ENCODE assay signal across 1 cellular context in genomic region chr2:226403360-226403759, GRCh38.
TF ChIP-seq lines count a peak whose summit lies in the region.

No MANE protein-coding gene starts in this region.

TF ChIP-seq in HepG2, 621 proteins besides CTCF, POLR2A, EP300 and RAD21:
- TF ChIP-seq ZBTB33 (CRISPR knock-in tag; IDR thresholded peaks at IDR 0.05): peak; percentile 79
- TF ChIP-seq CREBL2 (CRISPR knock-in tag; IDR thresholded peaks at IDR 0.05; ENCODE audit: borderline replicate concordance): no peak
- no peak for TF ChIP-seq HMGXB4 (CRISPR knock-in tag; IDR thresholded peaks at IDR 0.05; ENCODE audit: borderline replicate concordance in 1 of 2, low read depth in 1 of 2)
- TF ChIP-seq ZEB1 (IDR thresholded peaks at IDR 0.05; ENCODE audit: insufficient replicate concordance, low read depth): no peak
- no peak for TF ChIP-seq ZNF557 (CRISPR knock-in tag; IDR thresholded peaks at IDR 0.05)
- no peak for TF ChIP-seq SRF (IDR thresholded peaks at IDR 0.05; ENCODE audit: low read depth, low read length)
- TF ChIP-seq RELA (CRISPR knock-in tag; IDR thresholded peaks at IDR 0.05): no peak
- TF ChIP-seq DPF2 (CRISPR knock-in tag; IDR thresholded peaks at IDR 0.05; ENCODE audit: borderline replicate concordance, low read depth): no peak
- TF ChIP-seq HOXA9 (CRISPR knock-in tag; IDR thresholded peaks at IDR 0.05; ENCODE audit: borderline replicate concordance): no peak
- TF ChIP-seq SOX13 (IDR thresholded peaks at IDR 0.05): no peak
- peak in 1 of 2 experiments; percentile 43; a peak in 1 of 4 replicates for TF ChIP-seq SOX13 (CRISPR knock-in tag; conservative IDR thresholded peaks at IDR 0.05 in 1 of 2, IDR thresholded peaks at IDR 0.05 in 1 of 2)
- TF ChIP-seq FOXA3 (CRISPR knock-in tag; IDR thresholded peaks at IDR 0.05): 0 out of 2 replicates have a peak, but pooled peaks have one; percentile 4
- peak; percentile 48 for TF ChIP-seq NCOA2 (CRISPR knock-in tag; IDR thresholded peaks at IDR 0.05)
- no peak for TF ChIP-seq ZNF124 (CRISPR knock-in tag; IDR thresholded peaks at IDR 0.05)
- 0 out of 4 replicates have a peak, but pooled peaks of 1 of the 2 experiments have one; percentile 22 for TF ChIP-seq NR2F1 (CRISPR knock-in tag; IDR thresholded peaks at IDR 0.05)
- peak; percentile 45; the same call in 1 of the 2 replicates for TF ChIP-seq RARA (CRISPR knock-in tag; IDR thresholded peaks at IDR 0.05)
- TF ChIP-seq TSC22D2 (CRISPR knock-in tag; IDR thresholded peaks at IDR 0.05; ENCODE audit: borderline replicate concordance): no peak
- TF ChIP-seq SRSF1 (optimal IDR thresholded peaks at IDR 0.05; ENCODE audit: low read depth, low read length): no peak
- no peak for TF ChIP-seq ZNF562 (CRISPR knock-in tag; IDR thresholded peaks at IDR 0.05; ENCODE audit: borderline replicate concordance)
- TF ChIP-seq ZNF503 (CRISPR knock-in tag; IDR thresholded peaks at IDR 0.05): no peak
- no peak for TF ChIP-seq GABPA (IDR thresholded peaks at IDR 0.05; ENCODE audit: low read depth, low read length)
- no peak for TF ChIP-seq GABPA (CRISPR knock-in tag; IDR thresholded peaks at IDR 0.05; ENCODE audit: low read depth)
- no peak for TF ChIP-seq ZNF572 (CRISPR knock-in tag; IDR thresholded peaks at IDR 0.05)
- TF ChIP-seq ZKSCAN1 (IDR thresholded peaks at IDR 0.05; ENCODE audit: low read length): no peak
- 0 out of 2 replicates have a peak, but pooled peaks have one; percentile 19 for TF ChIP-seq RERE (CRISPR knock-in tag; IDR thresholded peaks at IDR 0.05; ENCODE audit: low read depth)
- no peak for TF ChIP-seq HHEX (CRISPR knock-in tag; IDR thresholded peaks at IDR 0.05)
- 0 out of 2 replicates have a peak, but pooled peaks have one; percentile 15 for TF ChIP-seq SMC3 (IDR thresholded peaks at IDR 0.05; ENCODE audit: low read length)
- peak; percentile 26; the same call in 1 of the 2 replicates for TF ChIP-seq ZNF644 (CRISPR knock-in tag; IDR thresholded peaks at IDR 0.05; ENCODE audit: low read depth)
- TF ChIP-seq CENPT (CRISPR knock-in tag; IDR thresholded peaks at IDR 0.05; ENCODE audit: low read depth): no peak
- TF ChIP-seq ZNF207 (IDR thresholded peaks at IDR 0.05; ENCODE audit: borderline replicate concordance): no peak
- peak; percentile 10; the same call in 1 of the 2 replicates for TF ChIP-seq SOX5 (CRISPR knock-in tag; IDR thresholded peaks at IDR 0.05; ENCODE audit: borderline replicate concordance)
- TF ChIP-seq HNRNPK (IDR thresholded peaks at IDR 0.05; ENCODE audit: low read depth, low read length, poor library complexity, severe bottlenecking): no peak
- TF ChIP-seq ZNF558 (CRISPR knock-in tag; IDR thresholded peaks at IDR 0.05; ENCODE audit: borderline replicate concordance): no peak
- no peak for TF ChIP-seq SALL1 (CRISPR knock-in tag; IDR thresholded peaks at IDR 0.05)
- TF ChIP-seq ZNF556 (CRISPR knock-in tag; IDR thresholded peaks at IDR 0.05; ENCODE audit: borderline replicate concordance): no peak
- no peak for TF ChIP-seq KAT8 (CRISPR knock-in tag; IDR thresholded peaks at IDR 0.05)
- TF ChIP-seq ZNF20 (CRISPR knock-in tag; IDR thresholded peaks at IDR 0.05): no peak
- no peak for TF ChIP-seq KDM3A (CRISPR knock-in tag; IDR thresholded peaks at IDR 0.05; ENCODE audit: low read depth)
- 0 out of 2 replicates have a peak, but pooled peaks have one; percentile 16 for TF ChIP-seq NR2F6 (IDR thresholded peaks at IDR 0.05)
- TF ChIP-seq NR2F6 (CRISPR knock-in tag; IDR thresholded peaks at IDR 0.05): no peak
- peak; percentile 43; the same call in 1 of the 2 replicates for TF ChIP-seq HMG20A (CRISPR knock-in tag; IDR thresholded peaks at IDR 0.05; ENCODE audit: borderline replicate concordance)
- no peak for TF ChIP-seq SUZ12 (IDR thresholded peaks at IDR 0.05; ENCODE audit: low read depth, low read length)
- TF ChIP-seq ZMYM2 (CRISPR knock-in tag; IDR thresholded peaks at IDR 0.05): no peak
- TF ChIP-seq FOSL2 (CRISPR knock-in tag; IDR thresholded peaks at IDR 0.05): peak; percentile 30; the same call in 1 of the 2 replicates
- no peak for TF ChIP-seq ZNF598 (CRISPR knock-in tag; IDR thresholded peaks at IDR 0.05; ENCODE audit: borderline replicate concordance)
- TF ChIP-seq ARID5B (CRISPR knock-in tag; IDR thresholded peaks at IDR 0.05): peak; percentile 52; the same call in 1 of the 2 replicates
- no peak for TF ChIP-seq ZNF205 (CRISPR knock-in tag; IDR thresholded peaks at IDR 0.05)
- no peak for TF ChIP-seq ZNF160 (CRISPR knock-in tag; IDR thresholded peaks at IDR 0.05)
